In genomic region chr1:81414417-81415087, GRCh38 we compare ENCODE assay signal across 8 cellular contexts.
A peak's percentile ranks its signal among the peaks of the same experiment; 100 is the strongest.
DNase-seq lines count a peak whose midpoint lies in the region; ATAC-seq and TF ChIP-seq lines count a peak whose summit lies in the region.

No MANE protein-coding gene starts in this region.

- TF ChIP-seq CTCF in WERI-Rb-1 (IDR thresholded peaks at IDR 0.05; ENCODE audit: low read depth, low read length) (peak; percentile 92), heart left ventricle (IDR thresholded peaks at IDR 0.05) (peak; percentile 76 to 95 (median 91)), retinal pigment epithelial cell (conservative IDR thresholded peaks at IDR 0.05; ENCODE audit: low read depth, low read length) (peak; percentile 65)

- H3K9me3 ChIP-seq in WERI-Rb-1 (ENCODE audit: severe bottlenecking), result no peaks in the 10 kb centered on the region
- H3K9me3 ChIP-seq in heart left ventricle, result no peaks in the 10 kb centered on the region

- DNase-seq in GM03348 (ENCODE audit: low spot score) (peak; percentile 64), WERI-Rb-1 (peak; percentile 59), heart left ventricle (peak; percentile 78 to 85 (median 80)), retinal pigment epithelial cell (ENCODE audit: low read depth) (no peak), NCI-H1436 (lab: John Stamatoyannopoulos, UW) (no peak)
- no peak for DNase-seq in activated effector memory CD4-positive, alpha-beta T cell treated with anti-CD3 and anti-CD28 coated beads, Interleukin-2, amount 50 U/mL, for 16 hours

- ATAC-seq in GM19463 (IDR thresholded peaks at IDR 0.05; ENCODE audit: unreplicated experiment) (peak; percentile 98), HG03457 (IDR thresholded peaks at IDR 0.05; ENCODE audit: unreplicated experiment) (peak; percentile 90), heart left ventricle (peak; percentile 89 to 93 (median 92))

- 15 to 25% (median 16%) methylated on average over 13 of the region's 13 CpGs for WGBS in heart left ventricle, 4 donors

- intact Hi-C loops in heart left ventricle (cut with DNase I), result loop anchor here in 9 of 10 donors (2.0 to 10.0 kb wide), 14 partner anchors 63 to 390 kb away; partner anchors contain the start of gene ADGRL2 (in 6 of the 9)

- no peak overlapping the region for H3K27ac ChIP-seq in WERI-Rb-1
- peak overlapping the region in 10 of 12 donors; percentile 29 to 69 (median 55) for H3K27ac ChIP-seq in heart left ventricle

- H3K27me3 ChIP-seq in WERI-Rb-1 (ENCODE audit: insufficient read depth, low read depth, severe bottlenecking) (no peaks in the 10 kb centered on the region), heart left ventricle (no peaks in the 10 kb centered on the region)

- H3K4me3 ChIP-seq in WERI-Rb-1 (ENCODE audit: low read depth, low read length) (no peak overlapping the region), heart left ventricle (peak overlapping the region in 1 of 12 donors; percentile 17), retinal pigment epithelial cell (ENCODE audit: low read length) (no peak overlapping the region)

- H3K36me3 ChIP-seq in WERI-Rb-1, result no peaks in the 10 kb centered on the region
- H3K36me3 ChIP-seq in heart left ventricle, result no peaks in the 10 kb centered on the region

- TF ChIP-seq POLR2A in heart left ventricle (IDR thresholded peaks at IDR 0.05), result no peak

- peaks cover 0 to 35% (median 18%) of the 10 kb centered on the region in 12 donors for H3K4me1 ChIP-seq in heart left ventricle

Comparison
In these comparisons a context has a peak if more than half of its experiments do, and no peak if none do; other contexts are left out.
1. DNase-seq: peak in GM03348 (single experiment), WERI-Rb-1 (single experiment) and heart left ventricle (5 of 5); none in retinal pigment epithelial cell (single experiment), activated effector memory CD4-positive, alpha-beta T cell treated with anti-CD3 and anti-CD28 coated beads, Interleukin-2, amount 50 U/mL, for 16 hours (single experiment) and NCI-H1436 (single experiment).
2. Peak in every context shown above with its lines, with median percentiles within 50 percentile points of each other: ATAC-seq and CTCF ChIP-seq.